7 cellular contexts compared by ENCODE assay signal in the genomic region with DNA sequence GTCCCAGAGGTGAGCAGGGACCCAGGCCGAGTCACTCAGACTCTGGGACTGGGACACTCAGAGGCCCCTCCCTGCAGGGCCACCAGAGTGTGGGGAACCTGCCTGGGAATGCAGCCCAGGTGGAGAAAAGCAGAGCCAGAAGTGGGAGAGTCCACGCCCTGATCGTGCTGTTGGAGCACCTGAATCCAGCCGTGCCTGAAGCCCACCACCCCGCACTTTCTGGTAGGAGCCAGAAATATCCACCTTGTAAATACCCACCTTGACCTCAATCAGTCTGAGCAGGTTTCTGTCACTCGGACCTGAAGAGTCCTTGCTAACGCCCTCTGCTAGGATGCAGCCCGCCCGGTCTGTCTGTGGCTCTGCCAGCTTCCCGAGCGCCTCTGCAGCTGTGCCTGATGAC.
"Had no signal": no experiment of that assay in that cellular context is flagged by ENCODE, and none has a peak within 500 bp of the region (broad histone marks: within the 10 kb centered on the region; RNA-seq: fewer than 3 reads in every experiment).

No MANE protein-coding gene starts in this region.

- H3K9ac ChIP-seq: GM23248 had no signal

- FAIRE-seq: H54, HTR-8/SVneo had no signal

- H3K4me3 ChIP-seq: GM23248 had no signal

- H2AFZ ChIP-seq: GM23248 had no signal

- H3K27ac ChIP-seq: GM23248 had no signal

- DNase-seq: GM23248, GOT3, H9, HCEC 1CT, KBM-7 had no signal
